15 cellular contexts compared by ENCODE assay signal in the genomic region with DNA sequence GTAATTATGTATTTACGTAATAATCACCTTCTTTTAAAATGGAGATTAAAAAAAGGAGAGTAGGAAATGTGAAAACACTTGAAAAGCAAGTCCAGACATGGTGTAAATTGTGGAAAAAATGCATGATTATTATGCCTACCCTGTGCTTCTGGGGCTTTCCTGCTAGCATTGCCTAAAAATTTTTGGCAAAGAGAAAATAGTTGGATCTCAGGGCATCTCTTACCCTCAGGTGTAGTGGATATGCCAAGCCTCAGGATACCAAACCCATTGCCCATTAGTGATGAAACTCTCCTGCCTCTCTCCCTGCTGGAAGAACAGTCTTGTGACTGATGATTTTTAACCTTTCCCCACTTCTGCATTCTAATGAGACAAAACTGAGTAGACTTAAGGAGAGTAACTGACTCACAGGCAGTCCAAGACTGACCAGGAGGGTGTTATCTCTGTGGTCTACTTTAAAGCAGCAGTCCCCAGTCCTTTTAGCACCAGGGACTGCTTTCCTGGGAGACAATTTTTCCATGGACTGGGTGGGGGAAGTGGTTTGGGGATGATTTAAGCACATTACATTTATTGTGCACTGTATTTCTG.
DNase-seq lines count a peak whose midpoint lies in the region; ATAC-seq, FAIRE-seq and TF ChIP-seq lines count a peak whose summit lies in the region.
"Had no signal": no experiment of that assay in that cellular context is flagged by ENCODE, and none has a peak within 500 bp of the region (broad histone marks: within the 10 kb centered on the region; RNA-seq: fewer than 3 reads in every experiment).

No MANE protein-coding gene starts in this region.

- intact Hi-C loops in K562 (cut with micrococcal nuclease), result no loop called here
- intact Hi-C loops in activated CD4-positive, alpha-beta T cell treated with anti-CD3 and anti-CD28 coated beads for 36 hours (cut with DNase I, micrococcal nuclease), result no loop called here

- H3K9ac ChIP-seq in K562 (ENCODE audit: insufficient read depth in 1 of 2, low read depth in 2 of 2, low read length in 2 of 2) (no peak overlapping the region), keratinocyte (ENCODE audit: control insufficient read depth, extremely low read depth, insufficient read depth, low read length) (no peak overlapping the region)

- in situ Hi-C loops in K562 (cut with MboI), result no loop called here

- H3K79me2 ChIP-seq in K562 (ENCODE audit: control insufficient read depth, insufficient read depth, low read length), result no peaks in the 10 kb centered on the region
- no peaks in the 10 kb centered on the region for H3K79me2 ChIP-seq in keratinocyte (ENCODE audit: control insufficient read depth, insufficient read depth, low read length)
- H3K79me2 ChIP-seq in hepatocyte, result no peaks in the 10 kb centered on the region

- CTCF ChIA-PET in K562 (lab: Yijun Ruan, JAX; ENCODE audit: low intra/inter-chr PET ratio), result no interaction called here
- CTCF ChIA-PET in activated CD4-positive, alpha-beta T cell treated with anti-CD3 and anti-CD28 coated beads for 36 hours (lab: Charles Lee), result no interaction called here

- no peaks in the 10 kb centered on the region for H3K27me3 ChIP-seq in K562 (ENCODE audit: control insufficient read depth in 2 of 2, insufficient read depth in 2 of 2, low read length in 2 of 2)
- H3K27me3 ChIP-seq in keratinocyte (ENCODE audit: control insufficient read depth, extremely low read depth, insufficient read depth, low read length), result no peaks in the 10 kb centered on the region
- no peaks in the 10 kb centered on the region for H3K27me3 ChIP-seq in MG63
- no peaks in the 10 kb centered on the region for H3K27me3 ChIP-seq in hepatocyte

- no peaks in the 10 kb centered on the region for H3K9me2 ChIP-seq in hepatocyte (replicated peaks; ENCODE audit: insufficient read depth)

- no peak for TF ChIP-seq EP300 in K562 (IDR thresholded peaks at IDR 0.05; ENCODE audit: low read length)

- FAIRE-seq in K562 (lab: Jason Lieb, UNC) (no peak), keratinocyte (lab: Jason Lieb, UNC) (no peak)

- BruUV-seq in K562 (replicated peaks; lab: Mats Ljungman, UMichigan), result no TSS peak

- H3K9me1 ChIP-seq in K562 (ENCODE audit: control insufficient read depth, insufficient read depth, low read length) (no peaks in the 10 kb centered on the region), keratinocyte (ENCODE audit: control insufficient read depth, extremely low read depth, insufficient read depth, low read length) (no peaks in the 10 kb centered on the region)

- 0% methylated on average over 1 of the region's 1 CpG for WGBS in K562 (ENCODE audit: insufficient coverage, low coverage, missing lambda C conversion rate)
- WGBS in hepatocyte (ENCODE audit: low lambda C conversion rate, missing lambda C conversion rate), result 100% methylated on average over 1 of the region's 1 CpG

- peak; percentile 9 for DNase-seq in HFFc6
- DNase-seq in NCI-H226, result peak; percentile 25
- no peak for DNase-seq in K562 (ENCODE audit: extremely low read depth in 1 of 4, low spot score in 3 of 4)
- peak; percentile 58 for DNase-seq in keratinocyte (ENCODE audit: low read depth, low spot score)
- DNase-seq in MG63, result no peak
- no peak for DNase-seq in activated CD4-positive, alpha-beta T cell treated with anti-CD3 and anti-CD28 coated beads for 36 hours
- DNase-seq in NCI-H1930 (lab: John Stamatoyannopoulos, UW), result no peak
- no peak for DNase-seq in hepatocyte (ENCODE audit: low spot score)
- DNase-seq: ACHN, COR-L47, DMS153, NCI-H2107, NCI-H2227 treated with DMSO at 0.1 percent for 48 hours, NCI-H526 treated with DMSO at 0.1 percent for 48 hours had no signal

- no peaks in the 10 kb centered on the region for H4K20me1 ChIP-seq in K562 (replicated peaks; ENCODE audit: control insufficient read depth, insufficient read depth, low read length)
- no peaks in the 10 kb centered on the region for H4K20me1 ChIP-seq in keratinocyte (ENCODE audit: control insufficient read depth, extremely low read depth, insufficient read depth, low read length)
- H4K20me1 ChIP-seq in hepatocyte (ENCODE audit: insufficient read depth, poor library complexity, severe bottlenecking), result no peaks in the 10 kb centered on the region

- no peaks in the 10 kb centered on the region for H3K4me1 ChIP-seq in K562 (replicated peaks in 1 of 2; ENCODE audit: control insufficient read depth in 2 of 2, insufficient read depth in 2 of 2, low read length in 2 of 2)
- peaks cover 29% of the 10 kb centered on the region for H3K4me1 ChIP-seq in keratinocyte (ENCODE audit: control insufficient read depth, extremely low read depth, insufficient read depth, low read length)
- no peaks in the 10 kb centered on the region for H3K4me1 ChIP-seq in hepatocyte (ENCODE audit: insufficient read depth)

- TF ChIP-seq RAD21 in K562 (CRISPR knock-in tag; conservative IDR thresholded peaks at IDR 0.05 in 1 of 2, IDR thresholded peaks at IDR 0.05 in 1 of 2), result no peak

- no peak overlapping the region for H3K27ac Mint-ChIP-seq in HFFc6
- no peak overlapping the region for H3K27ac Mint-ChIP-seq in activated CD4-positive, alpha-beta T cell treated with anti-CD3 and anti-CD28 coated beads for 36 hours

- H3K27ac ChIP-seq in K562 (ENCODE audit: extremely low read depth, low read depth, low read length) (no peak overlapping the region), keratinocyte (ENCODE audit: control insufficient read depth, insufficient read depth, low read length) (peak overlapping the region; percentile 17), hepatocyte (no peak overlapping the region)
- H3K27ac ChIP-seq: SK-N-MC had no signal

- H2AFZ ChIP-seq in K562 (ENCODE audit: low read depth, low read length) (no peak overlapping the region), keratinocyte (ENCODE audit: control insufficient read depth, low read length) (peak overlapping the region; percentile 5), hepatocyte (no peak overlapping the region)

- dilution Hi-C loops in keratinocyte (cut with MboI; ENCODE audit: extremely low pct_ligation_motif_present, low sequenced_read_pairs), result no loop called here

- H3K9me3 ChIP-seq in K562 (replicated peaks; ENCODE audit: control insufficient read depth, insufficient read depth, low read depth, low read length) (no peaks in the 10 kb centered on the region), keratinocyte (ENCODE audit: control insufficient read depth, low read depth, low read length) (no peaks in the 10 kb centered on the region), MG63 (no peaks in the 10 kb centered on the region), hepatocyte (ENCODE audit: low read depth) (no peaks in the 10 kb centered on the region)

- H3K4me3 ChIP-seq in K562, result no peak overlapping the region
- no peak overlapping the region for H3K4me3 ChIP-seq in keratinocyte (ENCODE audit: control insufficient read depth in 2 of 3, extremely low read depth in 1 of 3, insufficient read depth in 2 of 3, low read depth in 1 of 3, low read length in 3 of 3)
- H3K4me3 ChIP-seq in MG63, result no peak overlapping the region
- H3K4me3 ChIP-seq in hepatocyte, result no peak overlapping the region
- H3K4me3 ChIP-seq: SK-N-MC had no signal

- no peak overlapping the region for H3K4me2 ChIP-seq in K562 (ENCODE audit: insufficient read depth, low read length)
- peak overlapping the region; percentile 42 for H3K4me2 ChIP-seq in keratinocyte (ENCODE audit: control insufficient read depth, extremely low read depth, insufficient read depth, low read depth, low read length)
- H3K4me2 ChIP-seq in hepatocyte, result no peak overlapping the region

- ATAC-seq in K562, result 0 out of 3 replicates have a peak, but pooled peaks have one; percentile 23
- no peak for ATAC-seq in activated CD4-positive, alpha-beta T cell treated with anti-CD3 and anti-CD28 coated beads for 36 hours

- no peak overlapping the region for H3K4me3 Mint-ChIP-seq in HFFc6
- H3K4me3 Mint-ChIP-seq in activated CD4-positive, alpha-beta T cell treated with anti-CD3 and anti-CD28 coated beads for 36 hours, result no peak overlapping the region

- POLR2A ChIA-PET in K562 (lab: Yijun Ruan, JAX), result no interaction called here
- POLR2A ChIA-PET in activated CD4-positive, alpha-beta T cell treated with anti-CD3 and anti-CD28 coated beads for 36 hours (lab: Charles Lee), result no interaction called here

- H3K9me3 Mint-ChIP-seq in HFFc6, result no peaks in the 10 kb centered on the region
- no peaks in the 10 kb centered on the region for H3K9me3 Mint-ChIP-seq in activated CD4-positive, alpha-beta T cell treated with anti-CD3 and anti-CD28 coated beads for 36 hours (ENCODE audit: low read depth)

- no peaks in the 10 kb centered on the region for H3K27me3 Mint-ChIP-seq in HFFc6 (ENCODE audit: insufficient read depth)
- H3K27me3 Mint-ChIP-seq in activated CD4-positive, alpha-beta T cell treated with anti-CD3 and anti-CD28 coated beads for 36 hours, result peaks cover 5% of the 10 kb centered on the region

- no peaks in the 10 kb centered on the region for H3K36me3 Mint-ChIP-seq in HFFc6 (ENCODE audit: low read depth)
- H3K36me3 Mint-ChIP-seq in activated CD4-positive, alpha-beta T cell treated with anti-CD3 and anti-CD28 coated beads for 36 hours (ENCODE audit: low read depth), result no peaks in the 10 kb centered on the region

- TF ChIP-seq CTCF in HFFc6 (IDR thresholded peaks at IDR 0.05) (no peak), K562 (IDR thresholded peaks at IDR 0.05 in 2 of 3, conservative IDR thresholded peaks at IDR 0.05 in 1 of 3; ENCODE audit: insufficient read depth in 2 of 3, low read depth in 1 of 3, low read length in 3 of 3) (no peak), keratinocyte (optimal IDR thresholded peaks at IDR 0.05 in 1 of 3, IDR thresholded peaks at IDR 0.05 in 1 of 3, conservative IDR thresholded peaks at IDR 0.05 in 1 of 3; ENCODE audit: extremely low read depth in 1 of 3, insufficient read depth in 2 of 3, low read length in 3 of 3) (no peak), hepatocyte (IDR thresholded peaks at IDR 0.05; ENCODE audit: poor library complexity) (no peak)

- peaks cover 36% of the 10 kb centered on the region for H3K4me1 Mint-ChIP-seq in HFFc6 (ENCODE audit: low read depth)
- no peaks in the 10 kb centered on the region for H3K4me1 Mint-ChIP-seq in activated CD4-positive, alpha-beta T cell treated with anti-CD3 and anti-CD28 coated beads for 36 hours

- H3K36me3 ChIP-seq in K562 (ENCODE audit: control insufficient read depth, insufficient read depth, low read length) (no peaks in the 10 kb centered on the region), keratinocyte (ENCODE audit: control insufficient read depth in 2 of 2, extremely low read depth in 1 of 2, insufficient read depth in 2 of 2, low read length in 2 of 2) (no peaks in the 10 kb centered on the region), MG63 (no peaks in the 10 kb centered on the region), hepatocyte (replicated peaks; ENCODE audit: insufficient read depth, low read depth) (no peaks in the 10 kb centered on the region)

- no peak for TF ChIP-seq POLR2A in K562 (conservative IDR thresholded peaks at IDR 0.05)

TF ChIP-seq in K562, 482 proteins besides CTCF, POLR2A, EP300 and RAD21 (continues in another document):
- TF ChIP-seq JUNB (CRISPR knock-in tag; conservative IDR thresholded peaks at IDR 0.05) (no peak), MAFG (tag; conservative IDR thresholded peaks at IDR 0.05) (no peak), ZNF316 (IDR thresholded peaks at IDR 0.05) (no peak), KDM5B (IDR thresholded peaks at IDR 0.05; ENCODE audit: insufficient replicate concordance, low read depth, low read length) (no peak), IFI16 (CRISPR knock-in tag; IDR thresholded peaks at IDR 0.05) (no peak), FOXA3 (CRISPR knock-in tag; conservative IDR thresholded peaks at IDR 0.05 in 1 of 2, IDR thresholded peaks at IDR 0.05 in 1 of 2) (no peak)

Comparison
In these comparisons a context has a peak if more than half of its experiments do, and no peak if none do; other contexts are left out.
1. DNase-seq: peak in HFFc6 (single experiment), NCI-H226 (single experiment) and keratinocyte (single experiment); none in K562 (0 of 4), MG63 (single experiment), activated CD4-positive, alpha-beta T cell treated with anti-CD3 and anti-CD28 coated beads for 36 hours (single experiment), NCI-H1930 (0 of 2) and hepatocyte (single experiment).